In the genomic region with DNA sequence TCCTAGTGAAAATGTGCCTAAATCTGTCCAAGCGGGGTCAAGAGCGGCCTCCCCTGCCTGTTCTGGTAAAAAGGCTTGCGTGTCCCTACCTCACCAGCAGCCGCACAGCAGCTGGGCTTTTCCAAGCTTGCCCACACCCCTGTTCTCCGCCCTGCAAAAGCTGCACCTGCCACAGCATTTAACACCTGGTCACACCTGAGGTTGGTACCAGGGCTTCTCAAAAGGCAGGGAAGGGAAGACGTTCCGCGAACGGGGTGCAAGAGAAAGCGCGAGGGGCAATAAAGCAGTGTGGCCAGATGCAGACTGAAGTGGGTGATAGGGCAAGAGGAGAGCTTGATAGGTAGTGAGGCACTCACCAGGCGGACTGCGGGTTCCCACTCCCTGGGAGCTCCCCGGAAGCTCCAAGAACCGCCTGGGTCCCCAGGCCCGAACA, we compare ENCODE assay signal across 7 cellular contexts. TPM values are rescaled to one million over a fixed set of nuclear protein-coding genes. Genes with fewer than 3 reads are reported as not detected.
A peak's percentile ranks its signal among the peaks of the same experiment; 100 is the strongest.
DNase-seq lines count a peak whose midpoint lies in the region; ATAC-seq and TF ChIP-seq lines count a peak whose summit lies in the region.

No MANE protein-coding gene starts in this region.

- H3K4me3 ChIP-seq in GM06990 (replicated peaks; ENCODE audit: low read depth, low read length) (peak overlapping the region; percentile 88), dorsolateral prefrontal cortex (peak overlapping the region; percentile 61 to 99 (median 89)), lower leg skin (ENCODE audit: low read depth, poor library complexity, severe bottlenecking) (peak overlapping the region; percentile 86), upper lobe of left lung (peak overlapping the region; percentile 60 to 91 (median 76))

- no peaks in the 10 kb centered on the region for H3K27me3 ChIP-seq in GM06990 (replicated peaks; ENCODE audit: control insufficient read depth, insufficient read depth, low read length)
- no peaks in the 10 kb centered on the region for H3K27me3 ChIP-seq in dorsolateral prefrontal cortex
- H3K27me3 ChIP-seq in upper lobe of left lung: no peaks in the 10 kb centered on the region

- TF ChIP-seq EP300 in upper lobe of left lung (IDR thresholded peaks at IDR 0.05): no peak

- H3K27ac ChIP-seq in dorsolateral prefrontal cortex: peak overlapping the region in 29 of 59 donors; percentile 4 to 84 (median 51)
- peak overlapping the region; percentile 35 to 95 (median 85) for H3K27ac ChIP-seq in upper lobe of left lung

- ATAC-seq in GM21526 (IDR thresholded peaks at IDR 0.05; ENCODE audit: low FRiP score, unreplicated experiment): peak; percentile 53
- ATAC-seq in upper lobe of left lung (ENCODE audit: low FRiP score in 2 of 2): peak; percentile 72 to 80

- DNase-seq in GM06990 (ENCODE audit: extremely low read depth, insufficient read length) (no peak), HT-29 (ENCODE audit: low spot score) (peak; percentile 70), RPMI8226 (peak; percentile 59), dorsolateral prefrontal cortex (peak in 2 of 10 donors; percentile 42 to 45), lower leg skin (ENCODE audit: low spot score in 2 of 2) (peak in 1 of 2 donors; percentile 87), upper lobe of left lung (peak in 1 of 2 donors; percentile 49)

- TF ChIP-seq POLR2A in lower leg skin (IDR thresholded peaks at IDR 0.05) (no peak), upper lobe of left lung (IDR thresholded peaks at IDR 0.05) (no peak)

- WGBS in lower leg skin, 2 donors: 4 to 7% methylated on average over 13 to 16 of the region's 16 CpGs
- 6 to 14% methylated on average over 11 to 14 of the region's 16 CpGs for WGBS in upper lobe of left lung, 2 donors

- no peaks in the 10 kb centered on the region for H3K9me3 ChIP-seq in upper lobe of left lung

- peaks cover 6 to 26% (median 17%) of the 10 kb centered on the region in 4 donors for H3K4me1 ChIP-seq in upper lobe of left lung

- no peak for TF ChIP-seq CTCF in GM06990 (IDR thresholded peaks at IDR 0.05; ENCODE audit: insufficient read depth, low read length, poor library complexity, severe bottlenecking)
- TF ChIP-seq CTCF in dorsolateral prefrontal cortex (IDR thresholded peaks at IDR 0.05 in 54 of 56, conservative IDR thresholded peaks at IDR 0.05 in 2 of 56; ENCODE audit: low read depth in 1 of 56, partially characterized antibody in 56 of 56): no peak
- TF ChIP-seq CTCF in lower leg skin (IDR thresholded peaks at IDR 0.05): no peak
- no peak for TF ChIP-seq CTCF in upper lobe of left lung (IDR thresholded peaks at IDR 0.05)

- intact Hi-C loops in dorsolateral prefrontal cortex (cut with DNase I) (no loop called here), lower leg skin (cut with DNase I; ENCODE audit: low total_unique reads) (no loop called here)

- H3K36me3 ChIP-seq in GM06990 (ENCODE audit: control insufficient read depth, insufficient read depth, low read length) (no peaks in the 10 kb centered on the region; the same call in 1 of the 2 replicates), upper lobe of left lung (peaks cover 0 to 10% (median 5%) of the 10 kb centered on the region in 4 donors)

RNA-seq across cellular contexts. Expression of gene TMEM182, which starts 25.6 kb away (rescaled TPM):
- 2.6 and 6.5 TPM in 2 replicates for total RNA-seq in HT-29 (2014; rRNA removed; shearing (Covaris generic))
- total RNA-seq in dorsolateral prefrontal cortex: 1 to 10 TPM; 1.0 to 8.6 (median 4.3) TPM
- 1 to 10 TPM in 1 of 4 donors, under 1 TPM in 3; 0.53 to 1.5 (median 0.75) TPM for total RNA-seq in lower leg skin
- 1 to 10 TPM in 4 of 6 donors, not detected in 2; 1.7 to 5.6 (median 2.7) TPM for total RNA-seq in upper lobe of left lung
